Comparison of ENCODE assay signal across 13 cellular contexts in the genomic region with DNA sequence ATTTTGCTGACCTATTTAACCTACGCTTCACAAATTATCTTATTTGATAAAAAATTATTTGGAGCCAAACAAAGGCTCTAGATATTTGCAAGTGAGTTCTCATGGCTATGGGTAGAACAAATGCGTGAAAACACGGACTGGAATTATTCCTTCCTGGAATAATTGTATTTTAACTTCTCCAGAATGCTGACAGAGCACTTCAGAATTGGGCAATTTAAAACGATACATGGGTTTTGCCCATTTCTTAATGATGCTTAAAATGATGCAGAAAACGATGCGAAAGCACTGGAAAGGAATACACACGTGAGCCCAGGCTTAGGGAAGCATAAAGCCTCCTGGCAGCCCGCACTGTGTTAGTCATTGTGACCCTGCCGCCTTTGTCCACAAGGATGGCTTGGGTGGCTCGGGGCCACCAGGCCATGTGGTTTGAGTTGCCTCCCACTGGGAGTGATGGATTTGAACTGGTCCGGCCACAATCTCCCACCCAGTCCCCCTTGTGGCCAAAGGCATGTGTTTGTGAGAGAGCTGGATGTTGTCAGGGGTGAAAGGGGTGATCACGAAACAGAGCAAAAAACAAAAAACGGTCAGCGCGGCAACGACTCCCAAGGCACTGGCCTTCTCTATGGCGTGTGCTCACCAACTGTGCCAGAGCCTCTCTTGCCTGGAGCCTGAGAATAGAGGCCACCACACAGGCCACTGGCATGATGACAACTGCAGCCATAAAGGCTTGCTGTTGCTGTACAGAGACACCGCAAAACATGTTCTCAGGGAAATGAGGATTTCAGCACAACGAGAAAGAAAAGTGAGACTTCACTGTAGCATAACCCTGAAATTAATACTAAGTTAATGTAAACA.
DNase-seq lines count a peak whose midpoint lies in the region; ATAC-seq and TF ChIP-seq lines count a peak whose summit lies in the region.
"Had no signal": no experiment of that assay in that cellular context is flagged by ENCODE, and none has a peak within 500 bp of the region (broad histone marks: within the 10 kb centered on the region; RNA-seq: fewer than 3 reads in every experiment).

No MANE protein-coding gene starts in this region.

- H3K4me1 Mint-ChIP-seq in endodermal cell, result no peaks in the 10 kb centered on the region
- H3K4me1 Mint-ChIP-seq: activated CD4-positive, alpha-beta memory T cell treated with anti-CD3 and anti-CD28 coated beads, Interleukin-2, amount 10 ng/mL, durations not matched to agents 7 days and 5 days; stimulated activated naive B cell treated with anti-CD40 and anti-IgM and Interleukin-4, amounts not matched to agents 10 μg/mL and 1 μg/mL and 100 μg/mL, for 72 hours had no signal

- no peaks in the 10 kb centered on the region for H3K4me1 ChIP-seq in endodermal cell (ENCODE audit: control insufficient read depth, insufficient read depth, low read length)
- no peaks in the 10 kb centered on the region for H3K4me1 ChIP-seq in upper lobe of left lung
- H3K4me1 ChIP-seq in HAP-1, result no peaks in the 10 kb centered on the region

- no peak overlapping the region for H3K4me3 ChIP-seq in MG63
- H3K4me3 ChIP-seq in endodermal cell (ENCODE audit: low read length), result no peak overlapping the region
- no peak overlapping the region for H3K4me3 ChIP-seq in upper lobe of left lung
- no peak overlapping the region for H3K4me3 ChIP-seq in HAP-1

- ATAC-seq in upper lobe of left lung (ENCODE audit: low FRiP score in 2 of 2) (peak; percentile 28 to 80), HG02885 (IDR thresholded peaks at IDR 0.05; ENCODE audit: poor library complexity, unreplicated experiment) (no peak)
- ATAC-seq: left colon; stimulated activated naive B cell treated with anti-CD40 and anti-IgM and Interleukin-4, amounts not matched to agents 10 μg/mL and 1 μg/mL and 100 μg/mL, for 72 hours had no signal

- 90 to 96% methylated on average over 13 to 19 of the region's 19 CpGs for WGBS in endodermal cell (ENCODE audit: insufficient coverage in 1 of 2, insufficient read length in 1 of 2), 2 experiments
- 72 to 82% methylated on average over 16 to 19 of the region's 19 CpGs for WGBS in upper lobe of left lung, 2 donors

- no peak overlapping the region for H3K4me3 Mint-ChIP-seq in endodermal cell
- H3K4me3 Mint-ChIP-seq: activated CD4-positive, alpha-beta memory T cell treated with anti-CD3 and anti-CD28 coated beads, Interleukin-2, amount 10 ng/mL, durations not matched to agents 7 days and 5 days; stimulated activated naive B cell treated with anti-CD40 and anti-IgM and Interleukin-4, amounts not matched to agents 10 μg/mL and 1 μg/mL and 100 μg/mL, for 72 hours had no signal

- H3K9me3 Mint-ChIP-seq in endodermal cell, result no peaks in the 10 kb centered on the region
- H3K9me3 Mint-ChIP-seq: stimulated activated naive B cell treated with anti-CD40 and anti-IgM and Interleukin-4, amounts not matched to agents 10 μg/mL and 1 μg/mL and 100 μg/mL, for 72 hours had no signal

- H3K36me3 ChIP-seq in MG63 (no peaks in the 10 kb centered on the region), endodermal cell (ENCODE audit: control insufficient read depth, insufficient read depth, low read length) (no peaks in the 10 kb centered on the region), upper lobe of left lung (no peaks in the 10 kb centered on the region), HAP-1 (replicated peaks) (no peaks in the 10 kb centered on the region)

- TF ChIP-seq POLR2A in upper lobe of left lung (IDR thresholded peaks at IDR 0.05), result no peak

- DNase-seq in MG63 (peak; percentile 73), endodermal cell (peak; percentile 79), myocyte (ENCODE audit: low read depth) (peak; percentile 22), upper lobe of left lung (no peak), GM19240 (ENCODE audit: insufficient read length, low spot score) (no peak), HAP-1 (ENCODE audit: low spot score in 2 of 2) (no peak)
- DNase-seq: activated CD4-positive, alpha-beta memory T cell treated with anti-CD3 and anti-CD28 coated beads, Interleukin-2, amount 10 ng/mL, durations not matched to agents 7 days and 5 days; activated naive CD4-positive, alpha-beta T cell treated with Interleukin-2 at 50 U/mL for 16 hours; NCI-H2081; occipital lobe; stimulated activated naive B cell treated with anti-CD40 and anti-IgM and Interleukin-4, amounts not matched to agents 10 μg/mL and 1 μg/mL and 100 μg/mL, for 72 hours had no signal

- no peaks in the 10 kb centered on the region for H3K9me3 ChIP-seq in MG63
- no peaks in the 10 kb centered on the region for H3K9me3 ChIP-seq in endodermal cell (ENCODE audit: control insufficient read depth, low read length)
- H3K9me3 ChIP-seq in upper lobe of left lung, result no peaks in the 10 kb centered on the region
- H3K9me3 ChIP-seq in HAP-1, result no peaks in the 10 kb centered on the region

- no peaks in the 10 kb centered on the region for H3K36me3 Mint-ChIP-seq in endodermal cell (ENCODE audit: low read depth)
- H3K36me3 Mint-ChIP-seq: stimulated activated naive B cell treated with anti-CD40 and anti-IgM and Interleukin-4, amounts not matched to agents 10 μg/mL and 1 μg/mL and 100 μg/mL, for 72 hours had no signal

- TF ChIP-seq EP300 in upper lobe of left lung (IDR thresholded peaks at IDR 0.05), result no peak

- in situ Hi-C loops in HAP-1 (cut with MboI; ENCODE audit: low sequenced_read_pairs), result no loop called here

- H3K27ac Mint-ChIP-seq in endodermal cell, result no peak overlapping the region
- H3K27ac Mint-ChIP-seq: activated CD4-positive, alpha-beta memory T cell treated with anti-CD3 and anti-CD28 coated beads, Interleukin-2, amount 10 ng/mL, durations not matched to agents 7 days and 5 days; stimulated activated naive B cell treated with anti-CD40 and anti-IgM and Interleukin-4, amounts not matched to agents 10 μg/mL and 1 μg/mL and 100 μg/mL, for 72 hours had no signal

- H3K27me3 ChIP-seq in MG63 (peaks cover 11% of the 10 kb centered on the region; the same call in 1 of the 2 replicates), endodermal cell (ENCODE audit: control insufficient read depth, insufficient read depth, low read length, poor library complexity, severe bottlenecking) (no peaks in the 10 kb centered on the region), upper lobe of left lung (no peaks in the 10 kb centered on the region), HAP-1 (ENCODE audit: low read depth) (no peaks in the 10 kb centered on the region)

- H3K27ac ChIP-seq in endodermal cell (ENCODE audit: low read depth, low read length) (no peak overlapping the region), upper lobe of left lung (no peak overlapping the region)

- TF ChIP-seq CTCF in endodermal cell (conservative IDR thresholded peaks at IDR 0.05) (peak; percentile 71), upper lobe of left lung (IDR thresholded peaks at IDR 0.05) (no peak)

- H3K9ac ChIP-seq in endodermal cell (ENCODE audit: extremely low read depth, low read length, poor library complexity, severe bottlenecking), result no peak overlapping the region

- H3K27me3 Mint-ChIP-seq in endodermal cell (ENCODE audit: insufficient read depth), result no peaks in the 10 kb centered on the region
- H3K27me3 Mint-ChIP-seq: activated CD4-positive, alpha-beta memory T cell treated with anti-CD3 and anti-CD28 coated beads, Interleukin-2, amount 10 ng/mL, durations not matched to agents 7 days and 5 days; stimulated activated naive B cell treated with anti-CD40 and anti-IgM and Interleukin-4, amounts not matched to agents 10 μg/mL and 1 μg/mL and 100 μg/mL, for 72 hours had no signal

Comparison
In these comparisons a context has a peak if more than half of its experiments do, and no peak if none do; other contexts are left out.
1. DNase-seq: peak in MG63 (single experiment), endodermal cell (single experiment) and myocyte (single experiment); none in upper lobe of left lung (0 of 2), GM19240 (single experiment) and HAP-1 (0 of 2).